ENCODE assay signal across 9 cellular contexts in genomic region chr1:94481473-94481933, GRCh38.
A peak's percentile ranks its signal among the peaks of the same experiment; 100 is the strongest.
DNase-seq lines count a peak whose midpoint lies in the region; ATAC-seq, FAIRE-seq and TF ChIP-seq lines count a peak whose summit lies in the region.
"Had no signal": no experiment of that assay in that cellular context is flagged by ENCODE, and none has a peak within 500 bp of the region (broad histone marks: within the 10 kb centered on the region; RNA-seq: fewer than 3 reads in every experiment).

No MANE protein-coding gene starts in this region.

- no peaks in the 10 kb centered on the region for H3K27me3 Mint-ChIP-seq in activated CD4-positive, alpha-beta memory T cell treated with anti-CD3 and anti-CD28 coated beads, Interleukin-2, amount 10 ng/mL, durations not matched to agents 7 days and 5 days
- H3K27me3 Mint-ChIP-seq in natural killer cell (ENCODE audit: low read depth in 2 of 2), result no peaks in the 10 kb centered on the region
- H3K27me3 Mint-ChIP-seq: activated naive CD4-positive, alpha-beta T cell treated with anti-CD3 and anti-CD28 coated beads, Interleukin-2, amount 50 U/mL, for 24 hours had no signal

- no peak overlapping the region for H3K4me3 ChIP-seq in esophagus squamous epithelium

- DNase-seq in D721Med (ENCODE audit: insufficient read length, low spot score) (peak; percentile 13), NCI-H69 (lab: John Stamatoyannopoulos, UW) (peak; percentile 59), esophagus squamous epithelium (lab: John Stamatoyannopoulos, UW) (peak; percentile 0), natural killer cell (no peak), urothelium cell line (ENCODE audit: low spot score) (peak; percentile 76)
- DNase-seq in activated CD4-positive, alpha-beta memory T cell treated with anti-CD3 and anti-CD28 coated beads, Interleukin-2, amount 10 ng/mL, durations not matched to agents 7 days and 5 days, result peak; percentile 32

- no peak overlapping the region for H3K27ac ChIP-seq in esophagus squamous epithelium

- no peaks in the 10 kb centered on the region for H3K27me3 ChIP-seq in esophagus squamous epithelium

- H3K27ac Mint-ChIP-seq in activated CD4-positive, alpha-beta memory T cell treated with anti-CD3 and anti-CD28 coated beads, Interleukin-2, amount 10 ng/mL, durations not matched to agents 7 days and 5 days, result no peak overlapping the region
- no peak overlapping the region for H3K27ac Mint-ChIP-seq in natural killer cell
- H3K27ac Mint-ChIP-seq: activated naive CD4-positive, alpha-beta T cell treated with anti-CD3 and anti-CD28 coated beads, Interleukin-2, amount 50 U/mL, for 24 hours had no signal

- peaks cover 5 to 58% (median 5%) of the 10 kb centered on the region in 3 donors for H3K36me3 ChIP-seq in esophagus squamous epithelium

- no peaks in the 10 kb centered on the region for H3K4me1 Mint-ChIP-seq in activated CD4-positive, alpha-beta memory T cell treated with anti-CD3 and anti-CD28 coated beads, Interleukin-2, amount 10 ng/mL, durations not matched to agents 7 days and 5 days
- H3K4me1 Mint-ChIP-seq in natural killer cell, result peaks cover 0 to 2% of the 10 kb centered on the region in 2 donors
- H3K4me1 Mint-ChIP-seq: activated naive CD4-positive, alpha-beta T cell treated with anti-CD3 and anti-CD28 coated beads, Interleukin-2, amount 50 U/mL, for 24 hours had no signal

- no peak for TF ChIP-seq POLR2A in esophagus squamous epithelium (IDR thresholded peaks at IDR 0.05)

- no peak overlapping the region for H3K4me3 Mint-ChIP-seq in activated CD4-positive, alpha-beta memory T cell treated with anti-CD3 and anti-CD28 coated beads, Interleukin-2, amount 10 ng/mL, durations not matched to agents 7 days and 5 days
- H3K4me3 Mint-ChIP-seq in natural killer cell, result no peak overlapping the region
- H3K4me3 Mint-ChIP-seq: activated naive CD4-positive, alpha-beta T cell treated with anti-CD3 and anti-CD28 coated beads, Interleukin-2, amount 50 U/mL, for 24 hours had no signal

- POLR2A ChIA-PET in activated CD4-positive, alpha-beta memory T cell treated with anti-CD3 and anti-CD28 coated beads, Interleukin-2, amount 10 ng/mL, durations not matched to agents 7 days and 5 days (lab: Charles Lee), result no interaction called here

- CTCF ChIA-PET in activated CD4-positive, alpha-beta memory T cell treated with anti-CD3 and anti-CD28 coated beads, Interleukin-2, amount 10 ng/mL, durations not matched to agents 7 days and 5 days (lab: Charles Lee), result interaction anchor here (0.6 to 4.9 kb wide), 14 partner anchors 8 to 595 kb away, joined by 3 to 55 read pairs (median 4); partner anchors contain the start of gene F3

- FAIRE-seq in D721Med (lab: Jason Lieb, UNC), result no peak
- FAIRE-seq in urothelium cell line (lab: Jason Lieb, UNC), result no peak

- H3K36me3 Mint-ChIP-seq in activated CD4-positive, alpha-beta memory T cell treated with anti-CD3 and anti-CD28 coated beads, Interleukin-2, amount 10 ng/mL, durations not matched to agents 7 days and 5 days (ENCODE audit: low read depth), result peaks cover 4% of the 10 kb centered on the region
- peaks cover 17% of the 10 kb centered on the region for H3K36me3 Mint-ChIP-seq in natural killer cell

- intact Hi-C loops in esophagus squamous epithelium (cut with DNase I) (no loop called here), natural killer cell (cut with micrococcal nuclease) (loop anchor here (1.0 kb wide), 1 partner anchor 325 kb away; no protein-coding TSS in a partner anchor)

- H3K9me3 Mint-ChIP-seq in activated CD4-positive, alpha-beta memory T cell treated with anti-CD3 and anti-CD28 coated beads, Interleukin-2, amount 10 ng/mL, durations not matched to agents 7 days and 5 days, result no peaks in the 10 kb centered on the region
- H3K9me3 Mint-ChIP-seq in natural killer cell, result no peaks in the 10 kb centered on the region
- H3K9me3 Mint-ChIP-seq: activated naive CD4-positive, alpha-beta T cell treated with anti-CD3 and anti-CD28 coated beads, Interleukin-2, amount 50 U/mL, for 24 hours had no signal

- H3K4me1 ChIP-seq in esophagus squamous epithelium, result no peaks in the 10 kb centered on the region

- ATAC-seq in GM19438 (IDR thresholded peaks at IDR 0.05; ENCODE audit: low read depth, unreplicated experiment), result peak; percentile 99
- ATAC-seq in HG03460 (IDR thresholded peaks at IDR 0.05; ENCODE audit: unreplicated experiment), result peak; percentile 95
- peak; percentile 78 to 83 (median 80) for ATAC-seq in natural killer cell

- 8 to 9% methylated on average over 4 of the region's 4 CpGs for WGBS in esophagus squamous epithelium, 2 donors

- TF ChIP-seq CTCF in D721Med (IDR thresholded peaks at IDR 0.05; ENCODE audit: insufficient read depth, missing control alignments) (peak; percentile 88), esophagus squamous epithelium (IDR thresholded peaks at IDR 0.05) (peak; percentile 67 to 82 (median 72)), natural killer cell (IDR thresholded peaks at IDR 0.05) (peak; percentile 81)

- H3K9me3 ChIP-seq in esophagus squamous epithelium, result no peaks in the 10 kb centered on the region
